ENCODE assay signal across 9 cellular contexts in genomic region chr4:106314960-106315359, GRCh38. TPM values are rescaled to one million over a fixed set of nuclear protein-coding genes. Genes with fewer than 3 reads are reported as not detected.
DNase-seq lines count a peak whose midpoint lies in the region; ATAC-seq and TF ChIP-seq lines count a peak whose summit lies in the region.
"Had no signal": no experiment of that assay in that cellular context is flagged by ENCODE, and none has a peak within 500 bp of the region (broad histone marks: within the 10 kb centered on the region; RNA-seq: fewer than 3 reads in every experiment).

No MANE protein-coding gene starts in this region.

- no peak for ATAC-seq in GM23338
- ATAC-seq in GM19023 (IDR thresholded peaks at IDR 0.05; ENCODE audit: unreplicated experiment), result no peak
- ATAC-seq in left colon, result no peak

- H3K27ac ChIP-seq in GM23338 (ENCODE audit: low read depth) (no peak overlapping the region), smooth muscle cell (ENCODE audit: low read depth) (peak overlapping the region; percentile 99), substantia nigra (ENCODE audit: low read depth, low read length, poor library complexity, severe bottlenecking) (no peak overlapping the region)

- intact Hi-C loops in left colon (cut with DNase I, micrococcal nuclease), result no loop called here

- H3K4me3 ChIP-seq in GM23338 (peak overlapping the region; percentile 80), smooth muscle cell (peak overlapping the region; percentile 92)

- H3K36me3 ChIP-seq in GM23338 (ENCODE audit: insufficient read depth) (peaks cover 4% of the 10 kb centered on the region; the same call in 1 of the 2 replicates), smooth muscle cell (ENCODE audit: low read depth) (no peaks in the 10 kb centered on the region)

- no peak overlapping the region for H2AFZ ChIP-seq in GM23338
- peak overlapping the region; percentile 93 for H2AFZ ChIP-seq in smooth muscle cell (ENCODE audit: low read depth)

- H3K27me3 ChIP-seq in GM23338 (ENCODE audit: insufficient read depth) (no peaks in the 10 kb centered on the region), smooth muscle cell (ENCODE audit: low read depth) (no peaks in the 10 kb centered on the region)

- no peaks in the 10 kb centered on the region for H3K9me3 ChIP-seq in smooth muscle cell (replicated peaks; ENCODE audit: low read depth)

- 59% methylated on average over 6 of the region's 6 CpGs for WGBS in smooth muscle cell (ENCODE audit: low lambda C conversion rate)

- H3K4me1 Mint-ChIP-seq in GM23338 (peaks cover 4% of the 10 kb centered on the region), glutamatergic neuron (ENCODE audit: low read depth, unreplicated experiment) (no peaks in the 10 kb centered on the region)

- H3K27ac Mint-ChIP-seq in GM23338, result peak overlapping the region; percentile 71
- H3K27ac Mint-ChIP-seq in glutamatergic neuron (ENCODE audit: unreplicated experiment), result peak overlapping the region; percentile 75

- no peaks in the 10 kb centered on the region for H3K27me3 Mint-ChIP-seq in GM23338 (ENCODE audit: insufficient read depth, low read depth, poor library complexity)
- no peaks in the 10 kb centered on the region for H3K27me3 Mint-ChIP-seq in glutamatergic neuron (ENCODE audit: unreplicated experiment)

- H3K9me2 ChIP-seq in GM23338 (ENCODE audit: insufficient read depth), result no peaks in the 10 kb centered on the region

- H3K4me1 ChIP-seq in GM23338 (ENCODE audit: insufficient read depth), result no peaks in the 10 kb centered on the region
- peaks cover 20% of the 10 kb centered on the region for H3K4me1 ChIP-seq in smooth muscle cell (ENCODE audit: low read depth)

- H3K36me3 Mint-ChIP-seq in GM23338 (ENCODE audit: low read depth) (peaks cover 8% of the 10 kb centered on the region), glutamatergic neuron (ENCODE audit: unreplicated experiment) (peaks cover under 1% of the 10 kb centered on the region)

- H4K20me1 ChIP-seq in GM23338 (replicated peaks; ENCODE audit: insufficient read depth) (no peaks in the 10 kb centered on the region), smooth muscle cell (ENCODE audit: low read depth) (no peaks in the 10 kb centered on the region)

- no peak for TF ChIP-seq CTCF in GM23338 (conservative IDR thresholded peaks at IDR 0.05; ENCODE audit: low read depth in 2 of 2)
- no peak for TF ChIP-seq CTCF in glutamatergic neuron (IDR thresholded peaks at IDR 0.05; ENCODE audit: partially characterized antibody, unreplicated experiment)
- no peak for TF ChIP-seq CTCF in smooth muscle cell (IDR thresholded peaks at IDR 0.05; ENCODE audit: borderline replicate concordance, insufficient read depth, poor library complexity, severe bottlenecking)

- peaks cover 87% of the 10 kb centered on the region for H3K79me2 ChIP-seq in GM23338 (replicated peaks; ENCODE audit: insufficient read depth)
- peaks cover 85% of the 10 kb centered on the region for H3K79me2 ChIP-seq in smooth muscle cell (ENCODE audit: low read depth)

- H3F3A ChIP-seq in GM23338 (replicated peaks; ENCODE audit: low read depth) (no peaks in the 10 kb centered on the region), smooth muscle cell (ENCODE audit: low read depth) (no peaks in the 10 kb centered on the region)

- DNase-seq in GM23338 (ENCODE audit: low spot score) (no peak), RKO (ENCODE audit: low spot score) (peak; percentile 30), glutamatergic neuron (no peak), smooth muscle cell (lab: John Stamatoyannopoulos, UW; ENCODE audit: unreplicated experiment) (no peak), substantia nigra (lab: John Stamatoyannopoulos, UW) (no peak), UCSD-AML1 (lab: John Stamatoyannopoulos, UW; ENCODE audit: unreplicated experiment) (no peak), left colon (no peak)

- H3K4me3 Mint-ChIP-seq in GM23338, result no peak overlapping the region
- H3K4me3 Mint-ChIP-seq in glutamatergic neuron (ENCODE audit: unreplicated experiment), result no peak overlapping the region

- H3K9ac ChIP-seq in smooth muscle cell (ENCODE audit: low read depth), result peak overlapping the region; percentile 99

- peaks cover 1% of the 10 kb centered on the region; the same call in 1 of the 3 replicates for H3K9me3 Mint-ChIP-seq in GM23338
- peaks cover under 1% of the 10 kb centered on the region for H3K9me3 Mint-ChIP-seq in glutamatergic neuron (ENCODE audit: unreplicated experiment)

- H3K4me2 ChIP-seq in GM23338, result peak overlapping the region; percentile 97
- peak overlapping the region; percentile 89 for H3K4me2 ChIP-seq in smooth muscle cell

TF ChIP-seq in GM23338, 12 proteins besides CTCF, POLR2A, EP300 and RAD21 (continues in another document):
- no peak for TF ChIP-seq EZH2 (IDR thresholded peaks at IDR 0.05; ENCODE audit: low read depth, unreplicated experiment)
- TF ChIP-seq STAT1 (IDR thresholded peaks at IDR 0.05; ENCODE audit: unreplicated experiment), result no peak
- no peak for TF ChIP-seq JUNB (IDR thresholded peaks at IDR 0.05; ENCODE audit: unreplicated experiment)
- TF ChIP-seq, protein P1, sequence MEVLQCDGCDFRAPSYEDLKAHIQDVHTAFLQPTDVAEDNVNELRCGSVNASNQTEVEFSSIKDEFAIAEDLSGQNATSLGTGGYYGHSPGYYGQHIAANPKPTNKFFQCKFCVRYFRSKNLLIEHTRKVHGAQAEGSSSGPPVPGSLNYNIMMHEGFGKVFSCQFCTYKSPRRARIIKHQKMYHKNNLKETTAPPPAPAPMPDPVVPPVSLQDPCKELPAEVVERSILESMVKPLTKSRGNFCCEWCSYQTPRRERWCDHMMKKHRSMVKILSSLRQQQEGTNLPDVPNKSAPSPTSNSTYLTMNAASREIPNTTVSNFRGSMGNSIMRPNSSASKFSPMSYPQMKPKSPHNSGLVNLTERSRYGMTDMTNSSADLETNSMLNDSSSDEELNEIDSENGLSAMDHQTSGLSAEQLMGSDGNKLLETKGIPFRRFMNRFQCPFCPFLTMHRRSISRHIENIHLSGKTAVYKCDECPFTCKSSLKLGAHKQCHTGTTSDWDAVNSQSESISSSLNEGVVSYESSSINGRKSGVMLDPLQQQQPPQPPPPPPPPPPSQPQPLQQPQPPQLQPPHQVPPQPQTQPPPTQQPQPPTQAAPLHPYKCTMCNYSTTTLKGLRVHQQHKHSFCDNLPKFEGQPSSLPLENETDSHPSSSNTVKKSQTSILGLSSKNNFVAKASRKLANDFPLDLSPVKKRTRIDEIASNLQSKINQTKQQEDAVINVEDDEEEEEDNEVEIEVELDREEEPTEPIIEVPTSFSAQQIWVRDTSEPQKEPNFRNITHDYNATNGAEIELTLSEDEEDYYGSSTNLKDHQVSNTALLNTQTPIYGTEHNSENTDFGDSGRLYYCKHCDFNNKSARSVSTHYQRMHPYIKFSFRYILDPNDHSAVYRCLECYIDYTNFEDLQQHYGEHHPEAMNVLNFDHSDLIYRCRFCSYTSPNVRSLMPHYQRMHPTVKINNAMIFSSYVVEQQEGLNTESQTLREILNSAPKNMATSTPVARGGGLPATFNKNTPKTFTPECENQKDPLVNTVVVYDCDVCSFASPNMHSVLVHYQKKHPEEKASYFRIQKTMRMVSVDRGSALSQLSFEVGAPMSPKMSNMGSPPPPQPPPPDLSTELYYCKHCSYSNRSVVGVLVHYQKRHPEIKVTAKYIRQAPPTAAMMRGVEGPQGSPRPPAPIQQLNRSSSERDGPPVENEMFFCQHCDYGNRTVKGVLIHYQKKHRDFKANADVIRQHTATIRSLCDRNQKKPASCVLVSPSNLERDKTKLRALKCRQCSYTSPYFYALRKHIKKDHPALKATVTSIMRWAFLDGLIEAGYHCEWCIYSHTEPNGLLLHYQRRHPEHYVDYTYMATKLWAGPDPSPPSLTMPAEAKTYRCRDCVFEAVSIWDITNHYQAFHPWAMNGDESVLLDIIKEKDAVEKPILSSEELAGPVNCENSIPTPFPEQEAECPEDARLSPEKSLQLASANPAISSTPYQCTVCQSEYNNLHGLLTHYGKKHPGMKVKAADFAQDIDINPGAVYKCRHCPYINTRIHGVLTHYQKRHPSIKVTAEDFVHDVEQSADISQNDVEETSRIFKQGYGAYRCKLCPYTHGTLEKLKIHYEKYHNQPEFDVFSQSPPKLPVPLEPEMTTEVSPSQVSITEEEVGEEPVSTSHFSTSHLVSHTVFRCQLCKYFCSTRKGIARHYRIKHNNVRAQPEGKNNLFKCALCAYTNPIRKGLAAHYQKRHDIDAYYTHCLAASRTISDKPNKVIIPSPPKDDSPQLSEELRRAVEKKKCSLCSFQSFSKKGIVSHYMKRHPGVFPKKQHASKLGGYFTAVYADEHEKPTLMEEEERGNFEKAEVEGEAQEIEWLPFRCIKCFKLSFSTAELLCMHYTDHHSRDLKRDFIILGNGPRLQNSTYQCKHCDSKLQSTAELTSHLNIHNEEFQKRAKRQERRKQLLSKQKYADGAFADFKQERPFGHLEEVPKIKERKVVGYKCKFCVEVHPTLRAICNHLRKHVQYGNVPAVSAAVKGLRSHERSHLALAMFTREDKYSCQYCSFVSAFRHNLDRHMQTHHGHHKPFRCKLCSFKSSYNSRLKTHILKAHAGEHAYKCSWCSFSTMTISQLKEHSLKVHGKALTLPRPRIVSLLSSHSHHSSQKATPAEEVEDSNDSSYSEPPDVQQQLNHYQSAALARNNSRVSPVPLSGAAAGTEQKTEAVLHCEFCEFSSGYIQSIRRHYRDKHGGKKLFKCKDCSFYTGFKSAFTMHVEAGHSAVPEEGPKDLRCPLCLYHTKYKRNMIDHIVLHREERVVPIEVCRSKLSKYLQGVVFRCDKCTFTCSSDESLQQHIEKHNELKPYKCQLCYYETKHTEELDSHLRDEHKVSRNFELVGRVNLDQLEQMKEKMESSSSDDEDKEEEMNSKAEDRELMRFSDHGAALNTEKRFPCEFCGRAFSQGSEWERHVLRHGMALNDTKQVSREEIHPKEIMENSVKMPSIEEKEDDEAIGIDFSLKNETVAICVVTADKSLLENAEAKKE (CRISPR knock-in tag; IDR thresholded peaks at IDR 0.05), result no peak

RNA-seq across cellular contexts. Expression of gene TBCK, which starts 1.0 kb away (rescaled TPM):
- 26.5 and 28.9 TPM in 2 replicates for total RNA-seq in GM23338 (2014; rRNA removed; shearing (Covaris generic))
- polyA plus RNA-seq in GM23338 (2016; fragmentation: Nextera tagmentation; extraction: Ambion mirVana), result 13.0 and 13.9 TPM in 2 replicates
- total RNA-seq in glutamatergic neuron (ENCODE audit: unreplicated experiment), result 81.4 TPM
- total RNA-seq in smooth muscle cell, result 28.1 and 39.5 TPM in 2 replicates
- polyA plus RNA-seq in smooth muscle cell, result 10.0 and 15.9 TPM in 2 replicates
- 10 to 100 TPM; 28.1 to 29.2 TPM for total RNA-seq in left colon

RNA-seq across cellular contexts. Expression of gene AIMP1, which starts 1.4 kb away (rescaled TPM):
- total RNA-seq in GM23338 (2014; rRNA removed; shearing (Covaris generic)), result 24.1 and 34.5 TPM in 2 replicates
- polyA plus RNA-seq in GM23338 (2016; fragmentation: Nextera tagmentation; extraction: Ambion mirVana), result 157 and 200 TPM in 2 replicates
- total RNA-seq in glutamatergic neuron (ENCODE audit: unreplicated experiment), result 30.2 TPM
- 35.1 and 40.4 TPM in 2 replicates for total RNA-seq in smooth muscle cell
- 58.5 and 60.5 TPM in 2 replicates for polyA plus RNA-seq in smooth muscle cell
- total RNA-seq in left colon, result 10 to 100 TPM; 40.6 to 50.8 TPM

RNA-seq across cellular contexts. Expression of gene GIMD1, which starts 53.6 kb away (rescaled TPM):
- not detected in 2 replicates for total RNA-seq in GM23338 (2014; rRNA removed; shearing (Covaris generic))
- not detected in 2 replicates for polyA plus RNA-seq in GM23338 (2016; fragmentation: Nextera tagmentation; extraction: Ambion mirVana)
- total RNA-seq in glutamatergic neuron (ENCODE audit: unreplicated experiment), result not detected
- total RNA-seq in smooth muscle cell, result not detected in 2 replicates
- not detected in 2 replicates for polyA plus RNA-seq in smooth muscle cell
- not detected for total RNA-seq in left colon
- total RNA-seq: lower leg skin had no signal
